Comparison of ENCODE assay signal across 1 cellular context in the genomic region with DNA sequence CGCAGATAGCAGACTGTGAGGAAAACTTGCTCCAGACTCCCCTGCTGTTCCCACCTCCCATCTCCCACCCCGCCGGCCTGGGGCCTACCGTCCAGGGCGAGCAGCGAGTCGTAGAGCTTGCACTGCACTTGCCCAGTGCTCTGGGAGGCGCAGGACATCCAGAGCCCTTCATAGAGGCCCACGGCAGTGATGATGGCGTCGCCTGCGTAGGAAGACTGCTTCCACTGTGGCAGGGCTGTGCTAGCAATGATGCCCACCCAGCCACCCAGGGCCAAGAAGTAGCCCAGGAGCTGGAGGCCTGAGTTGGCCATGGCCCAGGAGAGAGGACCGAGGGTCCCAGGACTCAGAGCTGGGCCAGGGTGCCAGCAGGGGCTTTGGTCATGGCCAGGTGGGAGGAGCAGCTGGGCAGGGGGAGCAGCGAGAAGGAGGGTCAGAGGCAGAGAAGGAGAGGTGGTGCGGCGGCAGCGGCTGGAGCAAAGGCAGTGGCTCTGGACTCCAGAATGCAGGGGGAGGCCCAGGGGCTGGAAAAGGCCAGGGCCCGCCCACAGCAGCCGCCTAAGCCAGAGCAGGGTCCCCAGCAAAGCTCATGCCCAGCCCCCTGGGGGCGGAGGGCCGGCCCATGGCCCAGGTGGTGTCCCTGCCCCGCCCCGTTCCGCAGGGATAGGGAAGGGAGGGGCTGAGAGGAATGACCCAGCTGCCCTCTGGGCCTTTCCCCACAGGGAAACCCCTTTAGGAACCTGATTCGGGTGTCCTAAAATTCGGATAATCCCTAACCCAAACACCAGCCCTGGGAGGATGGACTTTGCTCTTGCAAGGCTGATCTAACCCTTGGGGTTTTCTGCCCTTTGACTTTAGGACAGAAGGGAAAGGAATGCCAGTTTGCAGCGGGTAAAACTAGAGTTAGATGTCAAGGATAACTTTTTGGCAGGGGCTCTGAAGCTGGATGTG.
TF ChIP-seq lines count a peak whose summit lies in the region.

TSS of gene CLDN19 (minus strand) at position 484 of the 948 bp plus-strand sequence. CDS start at position 311, 173 bp downstream.

TF ChIP-seq in HepG2, 621 proteins besides CTCF, POLR2A, EP300 and RAD21 (continued from another document):
- TF ChIP-seq ZNF292 (CRISPR knock-in tag; IDR thresholded peaks at IDR 0.05; ENCODE audit: borderline replicate concordance, low read depth): peak; percentile 47; the same call in 1 of the 2 replicates
- 0 out of 2 replicates have a peak, but pooled peaks have one; percentile 73 for TF ChIP-seq ZNF224 (CRISPR knock-in tag; IDR thresholded peaks at IDR 0.05)
- no peak for TF ChIP-seq JUND (CRISPR knock-in tag; IDR thresholded peaks at IDR 0.05)
- TF ChIP-seq HNF1A (IDR thresholded peaks at IDR 0.05; ENCODE audit: low read depth): no peak
- TF ChIP-seq HNF1A (CRISPR knock-in tag; IDR thresholded peaks at IDR 0.05; ENCODE audit: borderline replicate concordance): peak; percentile 59; the same call in 1 of the 2 replicates
- TF ChIP-seq KAT8 (CRISPR knock-in tag; IDR thresholded peaks at IDR 0.05): peak; percentile 28; the same call in 1 of the 2 replicates
- TF ChIP-seq GATAD2A (CRISPR knock-in tag; IDR thresholded peaks at IDR 0.05): peak; percentile 43; the same call in 1 of the 2 replicates
- TF ChIP-seq ASH2L (IDR thresholded peaks at IDR 0.05; ENCODE audit: insufficient read length, low read depth, low read length): no peak
- TF ChIP-seq SPEN (CRISPR knock-in tag; IDR thresholded peaks at IDR 0.05; ENCODE audit: low read depth): no peak
- peak; percentile 52; the same call in 1 of the 2 replicates for TF ChIP-seq ZBTB20 (CRISPR knock-in tag; IDR thresholded peaks at IDR 0.05; ENCODE audit: borderline replicate concordance, low read depth)
- TF ChIP-seq BORCS8-MEF2B (CRISPR knock-in tag; IDR thresholded peaks at IDR 0.05): peak; percentile 72; the same call in 1 of the 2 replicates
- no peak for TF ChIP-seq ZNF879 (CRISPR knock-in tag; IDR thresholded peaks at IDR 0.05)
- TF ChIP-seq NRL (CRISPR knock-in tag; IDR thresholded peaks at IDR 0.05; ENCODE audit: borderline replicate concordance): peak; percentile 43; the same call in 1 of the 2 replicates
- TF ChIP-seq CENPBD1 (CRISPR knock-in tag; IDR thresholded peaks at IDR 0.05; ENCODE audit: borderline replicate concordance, low read depth): no peak
- TF ChIP-seq, protein P1, sequence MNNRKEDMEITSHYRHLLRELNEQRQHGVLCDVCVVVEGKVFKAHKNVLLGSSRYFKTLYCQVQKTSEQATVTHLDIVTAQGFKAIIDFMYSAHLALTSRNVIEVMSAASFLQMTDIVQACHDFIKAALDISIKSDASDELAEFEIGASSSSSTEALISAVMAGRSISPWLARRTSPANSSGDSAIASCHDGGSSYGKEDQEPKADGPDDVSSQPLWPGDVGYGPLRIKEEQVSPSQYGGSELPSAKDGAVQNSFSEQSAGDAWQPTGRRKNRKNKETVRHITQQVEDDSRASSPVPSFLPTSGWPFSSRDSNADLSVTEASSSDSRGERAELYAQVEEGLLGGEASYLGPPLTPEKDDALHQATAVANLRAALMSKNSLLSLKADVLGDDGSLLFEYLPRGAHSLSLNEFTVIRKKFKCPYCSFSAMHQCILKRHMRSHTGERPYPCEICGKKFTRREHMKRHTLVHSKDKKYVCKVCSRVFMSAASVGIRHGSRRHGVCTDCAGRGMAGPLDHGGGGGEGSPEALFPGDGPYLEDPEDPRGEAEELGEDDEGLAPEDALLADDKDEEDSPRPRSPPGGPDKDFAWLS (CRISPR knock-in tag; IDR thresholded peaks at IDR 0.05; ENCODE audit: borderline replicate concordance): peak; percentile 32; the same call in 1 of the 2 replicates
- 0 out of 2 replicates have a peak, but pooled peaks have one; percentile 23 for TF ChIP-seq NCOA2 (CRISPR knock-in tag; IDR thresholded peaks at IDR 0.05)
- peak; percentile 25; the same call in 1 of the 2 replicates for TF ChIP-seq PITX1 (CRISPR knock-in tag; IDR thresholded peaks at IDR 0.05)
- no peak for TF ChIP-seq SMAD3 (CRISPR knock-in tag; IDR thresholded peaks at IDR 0.05)
- peak; percentile 80; the same call in 1 of the 2 replicates for TF ChIP-seq TFAP4 (IDR thresholded peaks at IDR 0.05; ENCODE audit: borderline replicate concordance, low read depth)
- TF ChIP-seq, protein P2, sequence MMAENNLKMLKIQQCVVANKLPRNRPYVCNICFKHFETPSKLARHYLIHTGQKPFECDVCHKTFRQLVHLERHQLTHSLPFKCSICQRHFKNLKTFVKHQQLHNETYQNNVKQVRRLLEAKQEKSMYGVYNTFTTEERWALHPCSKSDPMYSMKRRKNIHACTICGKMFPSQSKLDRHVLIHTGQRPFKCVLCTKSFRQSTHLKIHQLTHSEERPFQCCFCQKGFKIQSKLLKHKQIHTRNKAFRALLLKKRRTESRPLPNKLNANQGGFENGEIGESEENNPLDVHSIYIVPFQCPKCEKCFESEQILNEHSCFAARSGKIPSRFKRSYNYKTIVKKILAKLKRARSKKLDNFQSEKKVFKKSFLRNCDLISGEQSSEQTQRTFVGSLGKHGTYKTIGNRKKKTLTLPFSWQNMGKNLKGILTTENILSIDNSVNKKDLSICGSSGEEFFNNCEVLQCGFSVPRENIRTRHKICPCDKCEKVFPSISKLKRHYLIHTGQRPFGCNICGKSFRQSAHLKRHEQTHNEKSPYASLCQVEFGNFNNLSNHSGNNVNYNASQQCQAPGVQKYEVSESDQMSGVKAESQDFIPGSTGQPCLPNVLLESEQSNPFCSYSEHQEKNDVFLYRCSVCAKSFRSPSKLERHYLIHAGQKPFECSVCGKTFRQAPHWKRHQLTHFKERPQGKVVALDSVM (CRISPR knock-in tag; IDR thresholded peaks at IDR 0.05): peak; percentile 81
- TF ChIP-seq ZNF710 (CRISPR knock-in tag; IDR thresholded peaks at IDR 0.05; ENCODE audit: borderline replicate concordance): no peak
- TF ChIP-seq HNRNPLL (IDR thresholded peaks at IDR 0.05; ENCODE audit: low read depth, low read length, poor library complexity, severe bottlenecking): peak; percentile 32
- TF ChIP-seq ZNF850 (CRISPR knock-in tag; conservative IDR thresholded peaks at IDR 0.05): peak; percentile 63; the same call in 1 of the 2 replicates
- peak; percentile 76 for TF ChIP-seq HNF4G (IDR thresholded peaks at IDR 0.05; ENCODE audit: borderline replicate concordance, low read depth, low read length)
- TF ChIP-seq HNF4G (CRISPR knock-in tag; IDR thresholded peaks at IDR 0.05; ENCODE audit: borderline replicate concordance, low read depth): peak; percentile 59
- TF ChIP-seq ZNF619 (CRISPR knock-in tag; IDR thresholded peaks at IDR 0.05): peak; percentile 75; the same call in 1 of the 2 replicates
- peak; percentile 36; the same call in 1 of the 2 replicates for TF ChIP-seq ARID5B (CRISPR knock-in tag; IDR thresholded peaks at IDR 0.05)
